In genomic region chr17:78147315-78147998, GRCh38 we compare ENCODE assay signal across 13 cellular contexts. TPM values are rescaled to one million over a fixed set of nuclear protein-coding genes. Genes with fewer than 3 reads are reported as not detected.
DNase-seq lines count a peak whose midpoint lies in the region; ATAC-seq and TF ChIP-seq lines count a peak whose summit lies in the region.
"Had no signal": no experiment of that assay in that cellular context is flagged by ENCODE, and none has a peak within 500 bp of the region (broad histone marks: within the 10 kb centered on the region; RNA-seq: fewer than 3 reads in every experiment).

No MANE protein-coding gene starts in this region.

- no peaks in the 10 kb centered on the region for H3K27me3 Mint-ChIP-seq in activated T-cell treated with anti-CD3 and anti-CD28 coated beads, Interleukin-2, amount 50 U/mL, for 4 hours (ENCODE audit: low read depth)
- no peaks in the 10 kb centered on the region for H3K27me3 Mint-ChIP-seq in central memory CD8-positive, alpha-beta T cell

- no peaks in the 10 kb centered on the region for H3K36me3 Mint-ChIP-seq in activated T-cell treated with anti-CD3 and anti-CD28 coated beads, Interleukin-2, amount 50 U/mL, for 4 hours (ENCODE audit: insufficient read depth)
- H3K36me3 Mint-ChIP-seq in central memory CD8-positive, alpha-beta T cell (ENCODE audit: insufficient read depth) = peaks cover 6% of the 10 kb centered on the region

- peak overlapping the region in 4 of 5 donors; percentile 1 to 87 (median 66) for H3K27ac ChIP-seq in stomach

- no peak for DNase-seq in activated T-cell treated with anti-CD3 and anti-CD28 coated beads, Interleukin-2, amount 50 U/mL, for 4 hours
- DNase-seq in activated T-cell treated with anti-CD3 and anti-CD28 coated beads, Interleukin-2, amount 50 U/mL, for 1 hour = no peak
- DNase-seq in central memory CD8-positive, alpha-beta T cell (ENCODE audit: low spot score in 2 of 2) = no peak
- peak; percentile 86 for DNase-seq in stomach
- DNase-seq in DMS153 treated with DMSO at 0.1 percent for 48 hours (lab: John Stamatoyannopoulos, UW; ENCODE audit: unreplicated experiment) = no peak
- DNase-seq in AG08396 (ENCODE audit: low spot score) = no peak
- no peak for DNase-seq in islet precursor cell
- DNase-seq: cerebellar nuclear complex, foreskin melanocyte, NCI-H345 had no signal

- no peaks in the 10 kb centered on the region for H3K27me3 ChIP-seq in stomach

- H3K27ac Mint-ChIP-seq in central memory CD8-positive, alpha-beta T cell (ENCODE audit: low read depth) = no peak overlapping the region

- peaks cover 31 to 91% (median 61%) of the 10 kb centered on the region in 4 donors for H3K4me1 ChIP-seq in stomach

- H3K4me3 ChIP-seq in stomach = no peak overlapping the region

- H3K9me3 ChIP-seq in stomach = no peaks in the 10 kb centered on the region

- WGBS in stomach, 5 donors = 44 to 61% (median 48%) methylated on average over 6 to 8 of the region's 8 CpGs

- intact Hi-C loops in stomach (cut with DNase I; ENCODE audit: low total_unique reads) = no loop called here

- no peak for TF ChIP-seq CTCF in stomach (IDR thresholded peaks at IDR 0.05)

- H3K4me1 Mint-ChIP-seq in activated T-cell treated with anti-CD3 and anti-CD28 coated beads, Interleukin-2, amount 50 U/mL, for 4 hours (ENCODE audit: low read depth) = peaks cover 35% of the 10 kb centered on the region
- H3K4me1 Mint-ChIP-seq in central memory CD8-positive, alpha-beta T cell = peaks cover 16% of the 10 kb centered on the region

- no peaks in the 10 kb centered on the region for H3K36me3 ChIP-seq in stomach

- H3K4me3 Mint-ChIP-seq in activated T-cell treated with anti-CD3 and anti-CD28 coated beads, Interleukin-2, amount 50 U/mL, for 4 hours = no peak overlapping the region
- no peak overlapping the region for H3K4me3 Mint-ChIP-seq in central memory CD8-positive, alpha-beta T cell

- TF ChIP-seq EP300 in stomach (IDR thresholded peaks at IDR 0.05) = no peak

- H3K9me3 Mint-ChIP-seq in activated T-cell treated with anti-CD3 and anti-CD28 coated beads, Interleukin-2, amount 50 U/mL, for 4 hours = no peaks in the 10 kb centered on the region
- H3K9me3 Mint-ChIP-seq in central memory CD8-positive, alpha-beta T cell = no peaks in the 10 kb centered on the region

- peak; percentile 30 to 31 for ATAC-seq in activated T-cell treated with anti-CD3 and anti-CD28 coated beads, Interleukin-2, amount 50 U/mL, for 4 hours
- peak; percentile 38 for ATAC-seq in HG02973 (IDR thresholded peaks at IDR 0.05; ENCODE audit: unreplicated experiment)
- peak; percentile 43 for ATAC-seq in central memory CD8-positive, alpha-beta T cell (replicated peaks; ENCODE audit: extremely low read depth, poor library complexity, severe bottlenecking)
- ATAC-seq: SK-N-SH treated with all-trans-retinoic acid at 6 μM for 48 hours had no signal

- TF ChIP-seq POLR2A in stomach (IDR thresholded peaks at IDR 0.05) = no peak

RNA-seq across cellular contexts. Expression of gene C17orf99, which starts 1.3 kb away (rescaled TPM):
- not detected for total RNA-seq in activated T-cell treated with anti-CD3 and anti-CD28 coated beads, Interleukin-2, amount 50 U/mL, for 4 hours
- total RNA-seq in stomach = not detected
- polyA plus RNA-seq in stomach = under 1 TPM in 1 of 3 donors, not detected in 2; 0.08 TPM
- polyA plus RNA-seq: AG04450 had no signal

RNA-seq across cellular contexts. Expression of gene TMC8, which starts 16.9 kb away (rescaled TPM):
- 10 to 100 TPM; 46.9 to 69.4 (median 61.7) TPM for total RNA-seq in activated T-cell treated with anti-CD3 and anti-CD28 coated beads, Interleukin-2, amount 50 U/mL, for 4 hours
- total RNA-seq in stomach = 10 to 100 TPM in 2 of 5 donors, 1 to 10 TPM in 3; 4.1 to 19.8 (median 7.8) TPM
- 1 to 10 TPM; 1.6 to 3.3 (median 2.4) TPM for polyA plus RNA-seq in stomach
- polyA plus RNA-seq: AG04450 had no signal

RNA-seq across cellular contexts. Expression of gene TMC6, which starts 18.9 kb away (rescaled TPM):
- 10 to 100 TPM; 79.1 to 87.1 (median 81.5) TPM for total RNA-seq in activated T-cell treated with anti-CD3 and anti-CD28 coated beads, Interleukin-2, amount 50 U/mL, for 4 hours
- 100 to 1,000 TPM in 1 of 5 donors, 10 to 100 TPM in 4; 29.9 to 223 (median 46.1) TPM for total RNA-seq in stomach
- 10 to 100 TPM in 2 of 3 donors, 1 to 10 TPM in 1; 9.2 to 43.5 (median 17.9) TPM for polyA plus RNA-seq in stomach

RNA-seq across cellular contexts. Expression of gene SYNGR2, which starts 20.9 kb away (rescaled TPM):
- 100 to 1,000 TPM; 192 to 224 (median 196) TPM for total RNA-seq in activated T-cell treated with anti-CD3 and anti-CD28 coated beads, Interleukin-2, amount 50 U/mL, for 4 hours
- total RNA-seq in stomach = 100 to 1,000 TPM in 1 of 5 donors, 10 to 100 TPM in 4; 28.6 to 219 (median 44.9) TPM
- 100 to 1,000 TPM in 1 of 3 donors, 10 to 100 TPM in 2; 36.0 to 151 (median 71.7) TPM for polyA plus RNA-seq in stomach

RNA-seq across cellular contexts. Expression of gene TK1, which starts 39.4 kb away (rescaled TPM):
- total RNA-seq in activated T-cell treated with anti-CD3 and anti-CD28 coated beads, Interleukin-2, amount 50 U/mL, for 4 hours = 10 to 100 TPM; 23.0 to 30.3 (median 26.8) TPM
- 10 to 100 TPM in 4 of 5 donors, 1 to 10 TPM in 1; 4.5 to 35.6 (median 17.8) TPM for total RNA-seq in stomach
- polyA plus RNA-seq in stomach = 10 to 100 TPM in 2 of 3 donors, 1 to 10 TPM in 1; 8.7 to 38.1 (median 17.7) TPM
